18 cellular contexts compared by ENCODE assay signal in genomic region chr7:146948708-146949107, GRCh38.
"Had no signal": no experiment of that assay in that cellular context is flagged by ENCODE, and none has a peak within 500 bp of the region (broad histone marks: within the 10 kb centered on the region; RNA-seq: fewer than 3 reads in every experiment).

No MANE protein-coding gene starts in this region.

- H3K4me3 ChIP-seq: mucosa of descending colon, psoas muscle, skin epidermis, tibial nerve had no signal

- H3K4me1 ChIP-seq: psoas muscle, tibial nerve had no signal

- H3K27me3 ChIP-seq: tibial nerve had no signal

- H3K9me3 ChIP-seq: psoas muscle had no signal

- ATAC-seq: effector memory CD8-positive, alpha-beta T cell; left cardiac atrium; mucosa of descending colon; psoas muscle; right cardiac atrium; stimulated activated naive CD8-positive, alpha-beta T cell treated with anti-CD3 and anti-CD28 coated beads, Interleukin-15, Interleukin-2, amounts not matched to agents 100 U/mL and 50 U/mL, for 24 hours had no signal

- H3K36me3 ChIP-seq: tibial nerve had no signal

- H3K27ac ChIP-seq: psoas muscle, skin epidermis, tibial nerve had no signal

- DNase-seq: activated B cell treated with CpG ODN at 0.5 μM for 24 hours; activated CD4-positive, alpha-beta memory T cell treated with anti-CD3 and anti-CD28 coated beads, Interleukin-2, amount 10 ng/mL, durations not matched to agents 7 days and 5 days; activated CD4-positive, alpha-beta T cell treated with anti-CD3 and anti-CD28 coated beads for 4 hours; activated naive CD4-positive, alpha-beta T cell treated with anti-CD3 and anti-CD28 coated beads for 36 hours; activated T-cell treated with anti-CD3 and anti-CD28 coated beads, Interleukin-2, amount 50 U/mL, for 24 hours; anterior cingulate cortex; caudate nucleus; effector memory CD8-positive, alpha-beta T cell; hippocampal formation; left cardiac atrium; mesenchymal stem cell; mucosa of descending colon; naive B cell; psoas muscle; right cardiac atrium; stimulated activated naive CD8-positive, alpha-beta T cell treated with anti-CD3 and anti-CD28 coated beads, Interleukin-15, Interleukin-2, amounts not matched to agents 100 U/mL and 50 U/mL, for 24 hours had no signal
